Comparison of ENCODE assay signal across 18 cellular contexts in genomic region chr20:32436142-32436861, GRCh38.
DNase-seq lines count a peak whose midpoint lies in the region; ATAC-seq, FAIRE-seq and TF ChIP-seq lines count a peak whose summit lies in the region.
"Had no signal": no experiment of that assay in that cellular context is flagged by ENCODE, and none has a peak within 500 bp of the region (broad histone marks: within the 10 kb centered on the region; RNA-seq: fewer than 3 reads in every experiment).

No MANE protein-coding gene starts in this region.

- POLR2A ChIA-PET in GM12878 (lab: Charles Lee) = no interaction called here

- WGBS in GM12878 (ENCODE audit: insufficient coverage, insufficient replicate concordance, low lambda C conversion rate, missing lambda C conversion rate) = 89% methylated on average over 11 of the region's 11 CpGs

- DNase-seq in activated naive CD4-positive, alpha-beta T cell treated with anti-CD3 and anti-CD28 coated beads for 36 hours = no peak
- DNase-seq in activated naive CD4-positive, alpha-beta T cell treated with anti-CD3 and anti-CD28 coated beads, Interleukin-2, amount 10 ng/mL, durations not matched to agents 7 days and 5 days = no peak
- DNase-seq in GM13976 (ENCODE audit: low spot score) = peak; percentile 21
- no peak for DNase-seq in GM12878 (ENCODE audit: low read depth, low spot score)
- no peak for DNase-seq in stimulated activated naive B cell treated with anti-CD40 and anti-IgM and Interleukin-4, amounts not matched to agents 10 μg/mL and 1 μg/mL and 100 μg/mL, for 72 hours
- DNase-seq in NK-92 (lab: John Stamatoyannopoulos, UW; ENCODE audit: unreplicated experiment) = no peak
- DNase-seq: AML-193, DMS79, MV-4-11, NCI-H1694 treated with DMSO at 0.1 percent for 48 hours, NCI-H510A, NCI-H748 treated with DMSO at 0.1 percent for 48 hours, RPMI8226, SJCRH30 had no signal

- SMC1A ChIA-PET in GM12878 (lab: Charles Lee; ENCODE audit: uncharacterized antibody, unreplicated experiment) = interaction anchor here (0.8 kb wide), 1 partner anchor 12 kb away, joined by 3 read pairs; no protein-coding TSS in a partner anchor

- H3K36me3 Mint-ChIP-seq in activated naive CD4-positive, alpha-beta T cell treated with anti-CD3 and anti-CD28 coated beads for 36 hours (ENCODE audit: low read depth) = peaks cover 39% of the 10 kb centered on the region
- H3K36me3 Mint-ChIP-seq in activated naive CD4-positive, alpha-beta T cell treated with anti-CD3 and anti-CD28 coated beads, Interleukin-2, amount 10 ng/mL, durations not matched to agents 7 days and 5 days = peaks cover 64% of the 10 kb centered on the region
- peaks cover 48 to 75% of the 10 kb centered on the region in 2 donors for H3K36me3 Mint-ChIP-seq in stimulated activated naive B cell treated with anti-CD40 and anti-IgM and Interleukin-4, amounts not matched to agents 10 μg/mL and 1 μg/mL and 100 μg/mL, for 72 hours

- no peak overlapping the region for H2AFZ ChIP-seq in GM12878 (ENCODE audit: control insufficient read depth, low read depth, low read length)

- H3K4me1 Mint-ChIP-seq in activated naive CD4-positive, alpha-beta T cell treated with anti-CD3 and anti-CD28 coated beads for 36 hours (ENCODE audit: low read depth) = peaks cover 1% of the 10 kb centered on the region
- no peaks in the 10 kb centered on the region for H3K4me1 Mint-ChIP-seq in activated naive CD4-positive, alpha-beta T cell treated with anti-CD3 and anti-CD28 coated beads, Interleukin-2, amount 10 ng/mL, durations not matched to agents 7 days and 5 days
- peaks cover 25 to 42% of the 10 kb centered on the region in 2 donors for H3K4me1 Mint-ChIP-seq in stimulated activated naive B cell treated with anti-CD40 and anti-IgM and Interleukin-4, amounts not matched to agents 10 μg/mL and 1 μg/mL and 100 μg/mL, for 72 hours
- H3K4me1 Mint-ChIP-seq: CD14-positive monocyte had no signal

- no peak for TF ChIP-seq EP300 in GM12878 (IDR thresholded peaks at IDR 0.05; ENCODE audit: borderline replicate concordance in 1 of 2, control insufficient read depth in 1 of 2, low read depth in 2 of 2, low read length in 2 of 2)

- H3K27me3 ChIP-seq in GM12878 (replicated peaks in 1 of 2; ENCODE audit: control insufficient read depth in 2 of 2, insufficient read depth in 2 of 2, low read length in 1 of 2) = no peaks in the 10 kb centered on the region
- H3K27me3 ChIP-seq: SJCRH30 had no signal

- H3K4me1 ChIP-seq in GM12878 (ENCODE audit: control insufficient read depth, insufficient read depth, low read length) = no peaks in the 10 kb centered on the region
- H3K4me1 ChIP-seq: SJCRH30 had no signal

- no peaks in the 10 kb centered on the region for H3K27me3 Mint-ChIP-seq in activated naive CD4-positive, alpha-beta T cell treated with anti-CD3 and anti-CD28 coated beads for 36 hours (ENCODE audit: low read depth)
- H3K27me3 Mint-ChIP-seq in activated naive CD4-positive, alpha-beta T cell treated with anti-CD3 and anti-CD28 coated beads, Interleukin-2, amount 10 ng/mL, durations not matched to agents 7 days and 5 days = no peaks in the 10 kb centered on the region
- H3K27me3 Mint-ChIP-seq in stimulated activated naive B cell treated with anti-CD40 and anti-IgM and Interleukin-4, amounts not matched to agents 10 μg/mL and 1 μg/mL and 100 μg/mL, for 72 hours = no peaks in the 10 kb centered on the region

- H3K36me3 ChIP-seq in GM12878 (ENCODE audit: control insufficient read depth in 2 of 2, insufficient read depth in 2 of 2, low read length in 1 of 2) = peaks cover 42 to 58% of the 10 kb centered on the region in 2 experiments

- peak overlapping the region; percentile 67 for H3K27ac Mint-ChIP-seq in activated naive CD4-positive, alpha-beta T cell treated with anti-CD3 and anti-CD28 coated beads for 36 hours
- H3K27ac Mint-ChIP-seq in activated naive CD4-positive, alpha-beta T cell treated with anti-CD3 and anti-CD28 coated beads, Interleukin-2, amount 10 ng/mL, durations not matched to agents 7 days and 5 days = no peak overlapping the region
- peak overlapping the region; percentile 79 for H3K27ac Mint-ChIP-seq in stimulated activated naive B cell treated with anti-CD40 and anti-IgM and Interleukin-4, amounts not matched to agents 10 μg/mL and 1 μg/mL and 100 μg/mL, for 72 hours

- RAD21 ChIA-PET in GM12878 (lab: Charles Lee; ENCODE audit: unreplicated experiment) = no interaction called here

- TF ChIP-seq POLR2A in GM12878 (IDR thresholded peaks at IDR 0.05; ENCODE audit: low read depth, low read length) = peak; percentile 27; the same call in 1 of the 2 replicates

- ATAC-seq in GM12878 (no peak), HG03469 (IDR thresholded peaks at IDR 0.05; ENCODE audit: unreplicated experiment) (no peak)
- ATAC-seq in stimulated activated naive B cell treated with anti-CD40 and anti-IgM and Interleukin-4, amounts not matched to agents 10 μg/mL and 1 μg/mL and 100 μg/mL, for 72 hours (replicated peaks) = no peak

- H4K20me1 ChIP-seq in GM12878 (ENCODE audit: control insufficient read depth, insufficient read depth) = no peaks in the 10 kb centered on the region; the same call in 1 of the 2 replicates

- H3K79me2 ChIP-seq in GM12878 (ENCODE audit: control insufficient read depth, insufficient read depth, low read length) = no peaks in the 10 kb centered on the region

- in situ Hi-C loops in GM13976 (cut with MboI; ENCODE audit: low sequenced_read_pairs, unreplicated experiment) (no loop called here), GM12878 (cut with MboI) (no loop called here)

- no peak for TF ChIP-seq RAD21 in GM12878 (IDR thresholded peaks at IDR 0.05; ENCODE audit: insufficient read depth, low read depth, low read length)

- TF ChIP-seq CTCF in GM13976 (IDR thresholded peaks at IDR 0.05; ENCODE audit: borderline replicate concordance, control extremely low read depth, extremely low read depth, insufficient read depth, missing control alignments) = no peak
- no peak for TF ChIP-seq CTCF in GM12878 (IDR thresholded peaks at IDR 0.05 in 2 of 3, conservative IDR thresholded peaks at IDR 0.05 in 1 of 3; ENCODE audit: control insufficient read depth in 2 of 3, extremely low read depth in 1 of 3, insufficient read depth in 1 of 3, low read depth in 3 of 3, low read length in 3 of 3)

- no peak overlapping the region for H3K27ac ChIP-seq in GM12878 (ENCODE audit: control insufficient read depth, insufficient read depth)
- H3K27ac ChIP-seq: KMS-11, SJCRH30 had no signal

- no peaks in the 10 kb centered on the region for H3K9me3 Mint-ChIP-seq in activated naive CD4-positive, alpha-beta T cell treated with anti-CD3 and anti-CD28 coated beads for 36 hours
- no peaks in the 10 kb centered on the region for H3K9me3 Mint-ChIP-seq in activated naive CD4-positive, alpha-beta T cell treated with anti-CD3 and anti-CD28 coated beads, Interleukin-2, amount 10 ng/mL, durations not matched to agents 7 days and 5 days
- no peaks in the 10 kb centered on the region for H3K9me3 Mint-ChIP-seq in stimulated activated naive B cell treated with anti-CD40 and anti-IgM and Interleukin-4, amounts not matched to agents 10 μg/mL and 1 μg/mL and 100 μg/mL, for 72 hours
- H3K9me3 Mint-ChIP-seq: CD14-positive monocyte had no signal

- CTCF ChIA-PET in activated naive CD4-positive, alpha-beta T cell treated with anti-CD3 and anti-CD28 coated beads for 36 hours (lab: Charles Lee) = no interaction called here
- CTCF ChIA-PET in activated naive CD4-positive, alpha-beta T cell treated with anti-CD3 and anti-CD28 coated beads, Interleukin-2, amount 10 ng/mL, durations not matched to agents 7 days and 5 days (lab: Charles Lee) = no interaction called here
- CTCF ChIA-PET in GM12878 (lab: Yijun Ruan, JAX) = interaction anchor here (0.6 kb wide), 1 partner anchor 215 kb away, joined by 3 read pairs; no protein-coding TSS in a partner anchor

- H3K9ac ChIP-seq in GM12878 (ENCODE audit: control insufficient read depth, insufficient read depth, low read length) = no peak overlapping the region
- H3K9ac ChIP-seq: KMS-11 had no signal

- no peak overlapping the region for H3K4me3 ChIP-seq in GM12878
- H3K4me3 ChIP-seq: SJCRH30 had no signal

- intact Hi-C loops in activated naive CD4-positive, alpha-beta T cell treated with anti-CD3 and anti-CD28 coated beads for 36 hours (cut with micrococcal nuclease) = no loop called here
- intact Hi-C loops in GM12878 (cut with micrococcal nuclease; ENCODE audit: unreplicated experiment) = no loop called here

- BruUV-seq in GM12878 (replicated peaks; lab: Mats Ljungman, UMichigan) = no TSS peak

- no peak overlapping the region for H3K4me2 ChIP-seq in GM12878 (ENCODE audit: control insufficient read depth, insufficient read depth)
- H3K4me2 ChIP-seq: KMS-11 had no signal

- FAIRE-seq in GM12878 (lab: Jason Lieb, UNC) = no peak
- FAIRE-seq: H1 had no signal

- no peak overlapping the region for H3K4me3 Mint-ChIP-seq in activated naive CD4-positive, alpha-beta T cell treated with anti-CD3 and anti-CD28 coated beads for 36 hours
- H3K4me3 Mint-ChIP-seq in activated naive CD4-positive, alpha-beta T cell treated with anti-CD3 and anti-CD28 coated beads, Interleukin-2, amount 10 ng/mL, durations not matched to agents 7 days and 5 days = no peak overlapping the region
- no peak overlapping the region for H3K4me3 Mint-ChIP-seq in stimulated activated naive B cell treated with anti-CD40 and anti-IgM and Interleukin-4, amounts not matched to agents 10 μg/mL and 1 μg/mL and 100 μg/mL, for 72 hours
- H3K4me3 Mint-ChIP-seq: CD14-positive monocyte had no signal

- H3K9me3 ChIP-seq in GM12878 (replicated peaks; ENCODE audit: control insufficient read depth, insufficient read depth, low read length) = no peaks in the 10 kb centered on the region
- H3K9me3 ChIP-seq: SJCRH30 had no signal

TF ChIP-seq in GM12878, 131 proteins besides CTCF, POLR2A, EP300 and RAD21:
- TF ChIP-seq RAD51 (IDR thresholded peaks at IDR 0.05) (no peak), BCL11A (IDR thresholded peaks at IDR 0.05; ENCODE audit: low read depth, low read length) (no peak), MYC (IDR thresholded peaks at IDR 0.05; ENCODE audit: insufficient read depth, insufficient read length, insufficient replicate concordance, low read length, severe bottlenecking) (no peak), GATAD2B (conservative IDR thresholded peaks at IDR 0.05; ENCODE audit: low read depth) (no peak), KLF5 (IDR thresholded peaks at IDR 0.05; ENCODE audit: partially characterized antibody) (no peak), IKZF1 (conservative IDR thresholded peaks at IDR 0.05) (no peak), EED (IDR thresholded peaks at IDR 0.05; ENCODE audit: low read depth) (no peak)
